22 cellular contexts compared by ENCODE assay signal in genomic region chr16:56883586-56883985, GRCh38. TPM values are rescaled to one million over a fixed set of nuclear protein-coding genes. Genes with fewer than 3 reads are reported as not detected.
"Had no signal": no experiment of that assay in that cellular context is flagged by ENCODE, and none has a peak within 500 bp of the region (broad histone marks: within the 10 kb centered on the region; RNA-seq: fewer than 3 reads in every experiment).

No MANE protein-coding gene starts in this region.

- H3K4me3 Mint-ChIP-seq: IgD-negative memory B cell had no signal

- H3K4me3 ChIP-seq: K562, SJCRH30 had no signal

- H3K27ac ChIP-seq: HL-60, KMS-11, SJCRH30 had no signal

- DNase-seq: Kasumi-1, MM.1S, NCI-H1092 treated with DMSO at 0.1 percent for 48 hours, NCI-H1436, NCI-H187, NCI-H2029, NCI-H2081 treated with DMSO at 0.1 percent for 48 hours, NCI-H2171, NCI-H345, NCI-H446 treated with DMSO at 0.1 percent for 48 hours, NCI-H510A treated with DMSO at 0.1 percent for 48 hours, NCI-H526, NCI-H82, RPMI8226, SHP77 treated with DMSO at 0.1 percent for 48 hours, SJCRH30 had no signal

- H3K27me3 ChIP-seq: SJCRH30 had no signal

- H3K4me2 ChIP-seq: KMS-11 had no signal

- H3K4me1 ChIP-seq: SJCRH30 had no signal

- H3K9me3 Mint-ChIP-seq: IgD-negative memory B cell had no signal

- ATAC-seq: K562, SK-N-SH treated with all-trans-retinoic acid at 6 μM for 48 hours had no signal

- H3K27me3 Mint-ChIP-seq: IgD-negative memory B cell had no signal

- H3K36me3 ChIP-seq: SJCRH30 had no signal

RNA-seq across cellular contexts. Expression of gene SLC12A3, which starts 18.6 kb away (rescaled TPM):
- total RNA-seq: K562, M059J, SJCRH30 had no signal
- polyA plus RNA-seq: K562 had no signal
